8 cellular contexts compared by ENCODE assay signal in the genomic region with DNA sequence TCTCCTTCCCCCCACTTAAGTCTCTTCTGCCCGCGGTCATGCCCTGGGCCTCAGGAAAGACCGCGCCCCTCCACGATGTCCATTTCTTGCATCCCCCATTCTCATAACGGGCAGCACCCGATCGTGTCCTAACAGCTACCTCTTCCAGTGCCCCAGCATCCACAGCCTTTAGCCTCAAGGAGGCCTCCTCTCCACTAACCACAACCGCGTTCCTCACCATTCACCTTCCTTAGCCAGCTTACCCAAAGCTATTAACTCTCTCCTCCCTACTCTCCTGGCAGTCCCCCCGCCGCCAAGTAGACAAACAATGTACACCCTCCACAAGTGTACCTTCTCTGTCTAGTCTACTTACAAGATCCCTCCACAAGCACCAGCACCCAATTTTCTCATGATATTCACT. TPM values are rescaled to one million over a fixed set of nuclear protein-coding genes. Genes with fewer than 3 reads are reported as not detected.
A peak's percentile ranks its signal among the peaks of the same experiment; 100 is the strongest.
DNase-seq lines count a peak whose midpoint lies in the region; ATAC-seq and TF ChIP-seq lines count a peak whose summit lies in the region.

No MANE protein-coding gene starts in this region.

- peak overlapping the region; percentile 94 for H3K27ac ChIP-seq in urinary bladder (ENCODE audit: low read depth)

- H3K9me3 Mint-ChIP-seq in chondrocyte (ENCODE audit: low read depth) = peaks cover 15% of the 10 kb centered on the region
- no peaks in the 10 kb centered on the region for H3K9me3 Mint-ChIP-seq in memory B cell

- peak overlapping the region; percentile 96 for H3K27ac Mint-ChIP-seq in chondrocyte (ENCODE audit: unreplicated experiment)
- H3K27ac Mint-ChIP-seq in memory B cell = peak overlapping the region; percentile 94

- DNase-seq in COLO668 (lab: John Stamatoyannopoulos, UW; ENCODE audit: unreplicated experiment) (peak; percentile 11), NCI-H2227 treated with DMSO at 0.1 percent for 48 hours (lab: John Stamatoyannopoulos, UW) (peak; percentile 56), chondrocyte (ENCODE audit: low spot score) (no peak), memory B cell (ENCODE audit: low spot score in 2 of 2) (no peak), Ammon's horn (ENCODE audit: low spot score) (no peak)

- ATAC-seq in memory B cell (ENCODE audit: low read depth) (no peak), GM19023 (IDR thresholded peaks at IDR 0.05; ENCODE audit: unreplicated experiment) (no peak), GM19395 (IDR thresholded peaks at IDR 0.05; ENCODE audit: unreplicated experiment) (no peak)

- no peaks in the 10 kb centered on the region for H3K4me1 ChIP-seq in urinary bladder (ENCODE audit: insufficient read depth)

- 9% methylated on average over 12 of the region's 12 CpGs for WGBS in urinary bladder

- TF ChIP-seq CTCF in chondrocyte (IDR thresholded peaks at IDR 0.05) = no peak

- H3K27me3 Mint-ChIP-seq in chondrocyte (ENCODE audit: low read depth) = no peaks in the 10 kb centered on the region
- H3K27me3 Mint-ChIP-seq in memory B cell = no peaks in the 10 kb centered on the region

- no peaks in the 10 kb centered on the region for H3K36me3 ChIP-seq in urinary bladder (ENCODE audit: insufficient read depth)

- peaks cover 5% of the 10 kb centered on the region for H3K4me1 Mint-ChIP-seq in chondrocyte (ENCODE audit: low read depth)
- peaks cover 5% of the 10 kb centered on the region for H3K4me1 Mint-ChIP-seq in memory B cell

- H3K36me3 Mint-ChIP-seq in chondrocyte (ENCODE audit: low read depth) (no peaks in the 10 kb centered on the region), memory B cell (no peaks in the 10 kb centered on the region)

- peak overlapping the region; percentile 39 for H3K4me3 ChIP-seq in urinary bladder (ENCODE audit: low read depth, low read length)

- H3K4me3 Mint-ChIP-seq in chondrocyte (ENCODE audit: unreplicated experiment) = peak overlapping the region; percentile 85
- H3K4me3 Mint-ChIP-seq in memory B cell = peak overlapping the region; percentile 92

RNA-seq across cellular contexts. Expression of gene PAGE5, which starts 58.6 kb away (rescaled TPM):
- total RNA-seq in chondrocyte = not detected in 3 replicates
- total RNA-seq in urinary bladder = not detected
- polyA plus RNA-seq in urinary bladder = not detected

Comparison
In these comparisons a context has a peak if more than half of its experiments do, and no peak if none do; other contexts are left out.
1. DNase-seq: peak in COLO668 (single experiment) and NCI-H2227 treated with DMSO at 0.1 percent for 48 hours (single experiment); none in chondrocyte (single experiment), memory B cell (0 of 2) and Ammon's horn (single experiment).